In genomic region chr20:36880741-36881250, GRCh38 we compare ENCODE assay signal across 24 cellular contexts. TPM values are rescaled to one million over a fixed set of nuclear protein-coding genes. Genes with fewer than 3 reads are reported as not detected.
"Had no signal": no experiment of that assay in that cellular context is flagged by ENCODE, and none has a peak within 500 bp of the region (broad histone marks: within the 10 kb centered on the region; RNA-seq: fewer than 3 reads in every experiment).

No MANE protein-coding gene starts in this region.

- H3K36me3 ChIP-seq: colonic mucosa, left ventricle myocardium inferior, right atrium auricular region, tibial artery, upper lobe of left lung, uterus had no signal

- H3K4me2 ChIP-seq: hepatocyte had no signal

- FAIRE-seq: endothelial cell of umbilical vein, kidney, small intestine had no signal

- H3K27me3 ChIP-seq: colonic mucosa, hepatocyte, right atrium auricular region, tibial artery, upper lobe of left lung, uterus had no signal

- ATAC-seq: foreskin keratinocyte, left cardiac atrium had no signal

- DNase-seq: colonic mucosa; dermis blood vessel endothelial cell; endodermal cell; erythroblast; foreskin keratinocyte; head of caudate nucleus; kidney; left cardiac atrium; left ventricle myocardium inferior; mesenchymal stem cell; midbrain; naive B cell; nephron progenitor cell; small intestine; stimulated activated CD4-positive, alpha-beta T cell treated with anti-CD3 and anti-CD28 coated beads, Interleukin-2, amount 100 ng/mL, for 48 hours; tibial artery; upper lobe of left lung; uterus had no signal

- H3K4me3 ChIP-seq: colonic mucosa, hepatocyte, left ventricle myocardium inferior, lung, right atrium auricular region, tibial artery, upper lobe of left lung, uterus had no signal

- H3K79me2 ChIP-seq: hepatocyte had no signal

- H3K4me1 ChIP-seq: colonic mucosa, foreskin keratinocyte, left ventricle myocardium inferior, right atrium auricular region, tibial artery, upper lobe of left lung, uterus had no signal

- H3K9me3 ChIP-seq: colonic mucosa, left ventricle myocardium inferior, right atrium auricular region, tibial artery, upper lobe of left lung, uterus had no signal

- H2AFZ ChIP-seq: hepatocyte had no signal

- H3K27ac ChIP-seq: foreskin keratinocyte, left ventricle myocardium inferior, right atrium auricular region, tibial artery, upper lobe of left lung, uterus had no signal

RNA-seq across cellular contexts. Expression of gene TLDC2, which starts 4.9 kb away (rescaled TPM):
- total RNA-seq: endothelial cell of umbilical vein, foreskin keratinocyte, left ventricle myocardium inferior, osteocyte, temporal lobe had no signal
- polyA plus RNA-seq: endothelial cell of umbilical vein had no signal
